34 cellular contexts compared by ENCODE assay signal in genomic region chr20:10344953-10345352, GRCh38.
"Had no signal": no experiment of that assay in that cellular context is flagged by ENCODE, and none has a peak within 500 bp of the region (broad histone marks: within the 10 kb centered on the region; RNA-seq: fewer than 3 reads in every experiment).

No MANE protein-coding gene starts in this region.

- H3K4me3 ChIP-seq: coronary artery, dorsolateral prefrontal cortex, esophagus muscularis mucosa, gastroesophageal sphincter, heart right ventricle had no signal

- H3K27me3 Mint-ChIP-seq: activated CD4-positive, alpha-beta memory T cell treated with anti-CD3 and anti-CD28 coated beads for 36 hours; activated naive CD4-positive, alpha-beta T cell treated with anti-CD3 and anti-CD28 coated beads, Interleukin-2, amount 10 ng/mL, durations not matched to agents 7 days and 5 days; central memory CD8-positive, alpha-beta T cell; dendritic cell treated with granulocyte-macrophage colony-stimulating factor and Interleukin-4, amounts not matched to agents 40 ng/mL and 50 ng/mL, for 4 days had no signal

- H3K4me1 Mint-ChIP-seq: activated B cell treated with CpG ODN at 0.5 μM for 24 hours; activated CD4-positive, alpha-beta T cell treated with anti-CD3 and anti-CD28 coated beads, Interleukin-2, amount 10 ng/mL, durations not matched to agents 24 days and 14 days; activated CD8-positive, alpha-beta memory T cell treated with anti-CD3 and anti-CD28 coated beads, Interleukin-2, amount 10 ng/mL, durations not matched to agents 7 days and 5 days; activated naive CD8-positive, alpha-beta T cell treated with anti-CD3 and anti-CD28 coated beads, Interleukin-2, amount 10 ng/mL, durations not matched to agents 7 days and 5 days; central memory CD8-positive, alpha-beta T cell; T-helper 17 cell had no signal

- H3K4me1 ChIP-seq: esophagus muscularis mucosa, gastroesophageal sphincter, heart right ventricle had no signal

- H3K36me3 Mint-ChIP-seq: activated CD4-positive, alpha-beta memory T cell treated with anti-CD3 and anti-CD28 coated beads for 36 hours; activated CD8-positive, alpha-beta memory T cell treated with anti-CD3 and anti-CD28 coated beads, Interleukin-2, amount 10 ng/mL, durations not matched to agents 7 days and 5 days; activated naive CD4-positive, alpha-beta T cell treated with anti-CD3 and anti-CD28 coated beads, Interleukin-2, amount 10 ng/mL, durations not matched to agents 7 days and 5 days; activated naive CD4-positive, alpha-beta T cell treated with anti-CD3 and anti-CD28 coated beads, Interleukin-2, amount 50 U/mL, for 72 hours; activated naive CD8-positive, alpha-beta T cell treated with anti-CD3 and anti-CD28 coated beads, Interleukin-2, amount 10 ng/mL, durations not matched to agents 7 days and 5 days had no signal

- H3K9me3 Mint-ChIP-seq: activated B cell treated with CpG ODN at 0.5 μM for 24 hours; activated naive CD4-positive, alpha-beta T cell treated with anti-CD3 and anti-CD28 coated beads, Interleukin-2, amount 10 ng/mL, durations not matched to agents 7 days and 5 days; activated T-helper 1 cell treated with anti-CD3 and anti-CD28 coated beads, Interleukin-12 subunit alpha, Interleukin-12 subunit beta, Interleukin-2, Interleukin-4 antibody, amounts not matched to agents 30 ng/mL and 10 ng/mL and 1 ng/mL, durations not matched to agents 14 hours and 24 hours and 36 hours; activated T-helper 2 cell treated with anti-CD3 and anti-CD28 coated beads, Interferon-gamma antibody, Interleukin-2, Interleukin-4, amounts not matched to agents 10 μg/mL and 5 μg/mL and 100 μg/mL, durations not matched to agents 14 hours and 24 hours and 36 hours; central memory CD8-positive, alpha-beta T cell; dendritic cell treated with granulocyte-macrophage colony-stimulating factor and Interleukin-4, amounts not matched to agents 40 ng/mL and 50 ng/mL, for 4 days; T-helper 2 cell treated with Interferon-gamma antibody and Interleukin-4, amounts not matched to agents 5 μg/mL and 100 μg/mL, for 36 hours had no signal

- H3K36me3 ChIP-seq: brain microvascular endothelial cell, esophagus muscularis mucosa, gastroesophageal sphincter, heart right ventricle, WERI-Rb-1 had no signal

- FAIRE-seq: astrocyte, bronchial epithelial cell had no signal

- DNase-seq: activated B cell treated with CpG ODN at 0.5 μM for 24 hours; activated CD4-positive, alpha-beta memory T cell treated with anti-CD3 and anti-CD28 coated beads for 36 hours; activated CD4-positive, alpha-beta T cell treated with anti-CD3 and anti-CD28 coated beads, Interleukin-2, amount 10 ng/mL, durations not matched to agents 24 days and 14 days; activated CD8-positive, alpha-beta memory T cell treated with anti-CD3 and anti-CD28 coated beads, Interleukin-2, amount 10 ng/mL, durations not matched to agents 7 days and 5 days; activated CD8-positive, alpha-beta memory T cell treated with anti-CD3 and anti-CD28 coated beads, Interleukin-2, amount 50 U/mL, for 4 hours; activated CD8-positive, alpha-beta T cell treated with anti-CD3 and anti-CD28 coated beads, Interleukin-2, amount 10 ng/mL, durations not matched to agents 7 days and 5 days; activated effector memory CD4-positive, alpha-beta T cell treated with anti-CD3 and anti-CD28 coated beads, Interleukin-2, amount 50 U/mL, for 16 hours; activated naive CD4-positive, alpha-beta T cell treated with anti-CD3 and anti-CD28 coated beads, Interleukin-2, amount 10 ng/mL, durations not matched to agents 7 days and 5 days; activated naive CD8-positive, alpha-beta T cell treated with anti-CD3 and anti-CD28 coated beads, Interleukin-2, amount 10 ng/mL, durations not matched to agents 7 days and 5 days; activated T-cell treated with anti-CD3 and anti-CD28 coated beads, Interleukin-2, amount 50 U/mL, for 1 hour; activated T-cell treated with anti-CD3 and anti-CD28 coated beads, Interleukin-2, amount 50 U/mL, for 48 hours; brain microvascular endothelial cell; dorsolateral prefrontal cortex; effector memory CD4-positive, alpha-beta T cell; endodermal cell; erythroblast; foreskin melanocyte; heart right ventricle; T-helper 1 cell; T-helper 17 cell; T1000; WERI-Rb-1 had no signal

- H3K4me3 Mint-ChIP-seq: activated B cell treated with CpG ODN at 0.5 μM for 24 hours; activated CD4-positive, alpha-beta memory T cell treated with anti-CD3 and anti-CD28 coated beads for 36 hours; activated CD4-positive, alpha-beta T cell treated with anti-CD3 and anti-CD28 coated beads, Interleukin-2, amount 10 ng/mL, durations not matched to agents 24 days and 14 days; activated CD8-positive, alpha-beta memory T cell treated with anti-CD3 and anti-CD28 coated beads, Interleukin-2, amount 10 ng/mL, durations not matched to agents 7 days and 5 days; activated CD8-positive, alpha-beta T cell treated with anti-CD3 and anti-CD28 coated beads, Interleukin-2, amount 10 ng/mL, durations not matched to agents 7 days and 5 days; activated naive CD4-positive, alpha-beta T cell treated with anti-CD3 and anti-CD28 coated beads, Interleukin-2, amount 10 ng/mL, durations not matched to agents 7 days and 5 days; activated naive CD8-positive, alpha-beta T cell treated with anti-CD3 and anti-CD28 coated beads, Interleukin-2, amount 10 ng/mL, durations not matched to agents 7 days and 5 days; activated T-helper 1 cell treated with anti-CD3 and anti-CD28 coated beads, Interleukin-12 subunit alpha, Interleukin-12 subunit beta, Interleukin-2, Interleukin-4 antibody, amounts not matched to agents 30 ng/mL and 10 ng/mL and 1 ng/mL, durations not matched to agents 14 hours and 24 hours and 36 hours; central memory CD8-positive, alpha-beta T cell; dendritic cell treated with granulocyte-macrophage colony-stimulating factor and Interleukin-4, amounts not matched to agents 40 ng/mL and 50 ng/mL, for 4 days; endodermal cell; T-helper 17 cell; T-helper 2 cell treated with Interferon-gamma antibody and Interleukin-4, amounts not matched to agents 5 μg/mL and 100 μg/mL, for 36 hours had no signal

- H3K9me3 ChIP-seq: esophagus muscularis mucosa, gastroesophageal sphincter, heart right ventricle had no signal

- ATAC-seq: activated CD4-positive, CD25-positive, alpha-beta regulatory T cell treated with anti-CD3 and anti-CD28 coated beads, Interleukin-2, amount 50 U/mL, for 24 hours; activated CD8-positive, alpha-beta memory T cell treated with anti-CD3 and anti-CD28 coated beads, Interleukin-2, amount 10 ng/mL, durations not matched to agents 7 days and 5 days; activated CD8-positive, alpha-beta T cell treated with anti-CD3 and anti-CD28 coated beads, Interleukin-2, amount 10 ng/mL, durations not matched to agents 7 days and 5 days; activated naive CD4-positive, alpha-beta T cell treated with anti-CD3 and anti-CD28 coated beads, Interleukin-2, amount 50 U/mL, for 72 hours; gastroesophageal sphincter; heart right ventricle; T-helper 17 cell had no signal

- H3K27me3 ChIP-seq: brain microvascular endothelial cell, dorsolateral prefrontal cortex, gastroesophageal sphincter had no signal

- H3K27ac ChIP-seq: brain microvascular endothelial cell, coronary artery, dorsolateral prefrontal cortex, esophagus muscularis mucosa, gastroesophageal sphincter, heart right ventricle, WERI-Rb-1 had no signal

- H3K27ac Mint-ChIP-seq: activated B cell treated with CpG ODN at 0.5 μM for 24 hours; activated CD4-positive, alpha-beta memory T cell treated with anti-CD3 and anti-CD28 coated beads for 36 hours; activated CD4-positive, alpha-beta T cell treated with anti-CD3 and anti-CD28 coated beads, Interleukin-2, amount 10 ng/mL, durations not matched to agents 24 days and 14 days; activated CD8-positive, alpha-beta memory T cell treated with anti-CD3 and anti-CD28 coated beads, Interleukin-2, amount 10 ng/mL, durations not matched to agents 7 days and 5 days; activated CD8-positive, alpha-beta T cell treated with anti-CD3 and anti-CD28 coated beads, Interleukin-2, amount 10 ng/mL, durations not matched to agents 7 days and 5 days; activated naive CD4-positive, alpha-beta T cell treated with anti-CD3 and anti-CD28 coated beads, Interleukin-2, amount 10 ng/mL, durations not matched to agents 7 days and 5 days; activated naive CD4-positive, alpha-beta T cell treated with anti-CD3 and anti-CD28 coated beads, Interleukin-2, amount 50 U/mL, for 72 hours; activated naive CD8-positive, alpha-beta T cell treated with anti-CD3 and anti-CD28 coated beads, Interleukin-2, amount 10 ng/mL, durations not matched to agents 7 days and 5 days; activated T-helper 1 cell treated with anti-CD3 and anti-CD28 coated beads, Interleukin-12 subunit alpha, Interleukin-12 subunit beta, Interleukin-2, Interleukin-4 antibody, amounts not matched to agents 30 ng/mL and 10 ng/mL and 1 ng/mL, durations not matched to agents 14 hours and 24 hours and 36 hours; activated T-helper 2 cell treated with anti-CD3 and anti-CD28 coated beads, Interferon-gamma antibody, Interleukin-2, Interleukin-4, amounts not matched to agents 10 μg/mL and 5 μg/mL and 100 μg/mL, durations not matched to agents 14 hours and 24 hours and 36 hours; dendritic cell treated with granulocyte-macrophage colony-stimulating factor and Interleukin-4, amounts not matched to agents 40 ng/mL and 50 ng/mL, for 4 days; endodermal cell; T-helper 17 cell; T-helper 2 cell treated with Interferon-gamma antibody and Interleukin-4, amounts not matched to agents 5 μg/mL and 100 μg/mL, for 36 hours had no signal
